In genomic region chr2:177247693-177248262, GRCh38 we compare ENCODE assay signal across 1 cellular context.
A peak's percentile ranks its signal among the peaks of the same experiment; 100 is the strongest.
TF ChIP-seq lines count a peak whose summit lies in the region.

No MANE protein-coding gene starts in this region.

TF ChIP-seq in GM12878, 131 proteins besides CTCF, POLR2A, EP300 and RAD21:
- TF ChIP-seq POLR2AphosphoS5 (IDR thresholded peaks at IDR 0.05; ENCODE audit: low read length) (0 out of 2 replicates have a peak, but pooled peaks have one; percentile 14), CHD2 (IDR thresholded peaks at IDR 0.05; ENCODE audit: borderline replicate concordance, low read depth, low read length) (no peak)
